ENCODE assay signal across 13 cellular contexts in genomic region chr6:116500969-116501433, GRCh38. TPM values are rescaled to one million over a fixed set of nuclear protein-coding genes. Genes with fewer than 3 reads are reported as not detected.
DNase-seq lines count a peak whose midpoint lies in the region; ATAC-seq, FAIRE-seq and TF ChIP-seq lines count a peak whose summit lies in the region.
"Had no signal": no experiment of that assay in that cellular context is flagged by ENCODE, and none has a peak within 500 bp of the region (broad histone marks: within the 10 kb centered on the region; RNA-seq: fewer than 3 reads in every experiment).

No MANE protein-coding gene starts in this region.

- CTCF ChIA-PET in CD4-positive, alpha-beta T cell (lab: Charles Lee): no interaction called here

- H3K9me3 Mint-ChIP-seq in CD4-positive, alpha-beta T cell: peaks cover 2% of the 10 kb centered on the region

- intact Hi-C loops in CD4-positive, alpha-beta T cell (cut with DNase I, micrococcal nuclease): no loop called here

- peak in 2 of 10 experiments; percentile 4 to 21 for DNase-seq in CD4-positive, alpha-beta T cell
- DNase-seq in NCI-H226: peak; percentile 26
- DNase-seq in GM12892 (ENCODE audit: insufficient read length): no peak
- no peak for DNase-seq in cerebellar nuclear complex (lab: John Stamatoyannopoulos, UW)
- DNase-seq in NCI-H774 (lab: John Stamatoyannopoulos, UW): no peak
- DNase-seq: activated gamma-delta T cell treated with Interleukin-2 at 50 U/mL for 16 hours, C1 segment of cervical spinal cord, dermis blood vessel endothelial cell, NCI-H1105, NCI-H526, psoas muscle, substantia nigra had no signal

- H3K9me3 ChIP-seq in CD4-positive, alpha-beta T cell (ENCODE audit: control insufficient read depth, low read length): no peaks in the 10 kb centered on the region
- H3K9me3 ChIP-seq: psoas muscle had no signal

- no peak overlapping the region for H3K4me3 Mint-ChIP-seq in CD4-positive, alpha-beta T cell

- peaks cover 3% of the 10 kb centered on the region for H3K27me3 ChIP-seq in CD4-positive, alpha-beta T cell (ENCODE audit: control insufficient read depth, insufficient read depth, low read length)

- peaks cover 27% of the 10 kb centered on the region for H3K27me3 Mint-ChIP-seq in CD4-positive, alpha-beta T cell

- no peak overlapping the region for H3K27ac ChIP-seq in CD4-positive, alpha-beta T cell (ENCODE audit: low read depth, low read length)
- H3K27ac ChIP-seq: psoas muscle had no signal

- no peak for FAIRE-seq in GM12892 (lab: Jason Lieb, UNC)

- ATAC-seq in CD4-positive, alpha-beta T cell (ENCODE audit: poor library complexity): peak; percentile 67
- ATAC-seq in esophagus mucosa: peak; percentile 96
- ATAC-seq: psoas muscle had no signal

- POLR2A ChIA-PET in CD4-positive, alpha-beta T cell (lab: Charles Lee): no interaction called here

- no peaks in the 10 kb centered on the region for H3K4me1 Mint-ChIP-seq in CD4-positive, alpha-beta T cell (ENCODE audit: low read depth)

- H3K36me3 Mint-ChIP-seq in CD4-positive, alpha-beta T cell (ENCODE audit: low read depth): no peaks in the 10 kb centered on the region

- TF ChIP-seq POLR2A in GM12892 (IDR thresholded peaks at IDR 0.05; ENCODE audit: low read depth, low read length): no peak

- no peak for TF ChIP-seq CTCF in CD4-positive, alpha-beta T cell (IDR thresholded peaks at IDR 0.05)

- no peak overlapping the region for H3K27ac Mint-ChIP-seq in CD4-positive, alpha-beta T cell

RNA-seq across cellular contexts. Expression of gene CALHM5, which starts 10.4 kb away (rescaled TPM):
- total RNA-seq in CD4-positive, alpha-beta T cell: not detected
- total RNA-seq in esophagus mucosa: 0.12 TPM
- not detected for polyA plus RNA-seq in GM12892 (2012; ENCODE audit: missing spikeins)

RNA-seq across cellular contexts. Expression of gene CALHM6, which starts 39.8 kb away (rescaled TPM):
- total RNA-seq in CD4-positive, alpha-beta T cell: 1 to 10 TPM; 3.0 to 3.1 TPM
- 0.20 TPM for total RNA-seq in esophagus mucosa
- polyA plus RNA-seq in GM12892 (2012; ENCODE audit: missing spikeins): 34.9 TPM

RNA-seq across cellular contexts. Expression of gene TRAPPC3L, which starts 44.5 kb away (rescaled TPM):
- not detected for total RNA-seq in CD4-positive, alpha-beta T cell
- total RNA-seq in esophagus mucosa: not detected
- polyA plus RNA-seq in GM12892 (2012; ENCODE audit: missing spikeins): not detected
- total RNA-seq: psoas muscle had no signal

RNA-seq across cellular contexts. Expression of gene CALHM4, which starts 52.5 kb away (rescaled TPM):
- total RNA-seq in CD4-positive, alpha-beta T cell: not detected
- not detected for total RNA-seq in esophagus mucosa
- polyA plus RNA-seq in GM12892 (2012; ENCODE audit: missing spikeins): not detected
- total RNA-seq: dermis blood vessel endothelial cell had no signal
